ENCODE assay signal across 8 cellular contexts in the genomic region with DNA sequence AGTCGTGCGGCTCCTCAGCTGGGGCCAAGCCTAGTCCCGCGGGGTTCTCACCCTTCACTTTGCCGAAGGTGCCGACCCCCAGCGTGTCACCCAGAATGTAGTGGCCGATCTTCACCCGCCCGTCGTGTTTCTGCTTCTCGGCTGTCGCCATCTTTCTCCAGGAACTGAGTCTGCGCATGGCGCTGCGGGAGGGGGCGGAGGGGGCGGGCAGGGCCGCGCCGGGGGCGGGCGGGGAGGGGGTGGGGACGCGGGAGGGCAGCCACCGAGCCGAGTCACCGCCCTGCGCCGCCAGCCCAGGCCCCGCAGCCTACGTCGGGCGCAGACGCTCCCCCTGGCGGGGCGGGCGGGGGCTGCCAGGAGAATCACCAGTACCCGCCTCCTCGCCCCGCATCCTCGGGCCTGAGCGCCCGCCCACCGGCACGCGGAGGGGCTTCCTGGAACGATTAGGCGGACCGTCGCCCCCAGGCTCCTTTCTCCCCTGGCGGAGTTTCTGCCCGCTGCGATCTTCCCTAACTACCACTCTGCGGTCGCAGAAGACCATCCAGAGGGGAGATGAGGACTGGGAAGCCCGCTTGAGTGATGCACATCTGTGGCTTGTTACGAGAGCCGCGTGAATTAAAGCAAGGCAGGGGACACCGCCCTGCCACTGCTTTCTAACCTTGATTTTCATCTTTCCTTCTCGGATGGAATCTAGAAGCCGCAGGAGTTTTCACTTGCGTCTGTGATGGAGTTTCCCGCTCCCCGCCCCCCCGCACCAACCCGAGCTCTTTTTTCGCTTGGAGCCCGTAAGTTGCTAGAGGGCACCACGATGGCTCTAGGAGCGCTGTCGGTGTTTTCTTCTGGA. TPM values are rescaled to one million over a fixed set of nuclear protein-coding genes. Genes with fewer than 3 reads are reported as not detected.
DNase-seq lines count a peak whose midpoint lies in the region; ATAC-seq and TF ChIP-seq lines count a peak whose summit lies in the region.

A gene (minus strand): TSS at position 363 of the 844 bp plus-strand sequence. CDS start 185 bp downstream, at position 178.

- ATAC-seq in GM18499 (IDR thresholded peaks at IDR 0.05; ENCODE audit: insufficient read depth, unreplicated experiment) (peak; percentile 79), HG02938 (IDR thresholded peaks at IDR 0.05; ENCODE audit: unreplicated experiment) (peak; percentile 88), left cardiac atrium (peak; percentile 95 to 96)

- under 1% methylated on average over 66 of the region's 73 CpGs for WGBS in prostate gland

- H3K27me3 ChIP-seq in prostate gland (replicated peaks; ENCODE audit: insufficient read depth), result no peaks in the 10 kb centered on the region

- TF ChIP-seq CTCF in prostate gland (IDR thresholded peaks at IDR 0.05), result peak; percentile 69 to 82 (median 76)

- DNase-seq in NCI-H1694 (lab: John Stamatoyannopoulos, UW) (peak; percentile 83), amniotic epithelial cell (ENCODE audit: low read depth) (peak; percentile 74), left cardiac atrium (peak; percentile 92), prostate gland (ENCODE audit: low spot score) (peak; percentile 87), ureter (ENCODE audit: low spot score) (peak; percentile 87)

- TF ChIP-seq POLR2A in prostate gland (IDR thresholded peaks at IDR 0.05), result peak; percentile 44

- no peaks in the 10 kb centered on the region for H3K9me3 ChIP-seq in prostate gland

- H3K36me3 ChIP-seq in prostate gland, result no peaks in the 10 kb centered on the region

- peak within 1 kb of the TSS; percentile 94 to 97 for H3K27ac ChIP-seq in prostate gland

- peaks cover 8% of the 10 kb centered on the region for H3K4me1 ChIP-seq in prostate gland (replicated peaks)

- H3K4me3 ChIP-seq in prostate gland, result peak within 1 kb of the TSS; percentile 87 to 89

- intact Hi-C loops in T-helper 1 cell treated with Interleukin-12 subunit alpha and Interleukin-12 subunit beta and Interleukin-4 antibody, amounts not matched to agents 30 ng/mL and 1 ng/mL, for 36 hours (cut with micrococcal nuclease), result loop anchor here (1.0 kb wide), 2 partner anchors 849 to 1106 kb away; a partner anchor contains a TSS
- intact Hi-C loops in left cardiac atrium (cut with DNase I) (no loop called here), prostate gland (cut with DNase I) (no loop called here)

RNA-seq across cellular contexts. Expression of the gene that starts here (rescaled TPM):
- 71.4 and 78.7 TPM in 2 replicates for total RNA-seq in T-helper 1 cell treated with Interleukin-12 subunit alpha and Interleukin-12 subunit beta and Interleukin-4 antibody, amounts not matched to agents 30 ng/mL and 1 ng/mL, for 36 hours
- total RNA-seq in left cardiac atrium, result 10 to 100 TPM; 41.8 to 57.6 TPM
- total RNA-seq in prostate gland, result 100 to 1,000 TPM in 1 of 2 donors, 10 to 100 TPM in 1; 64.9 to 110 TPM
- total RNA-seq in ureter, result 114 TPM

Comparison
In these comparisons a context has a peak if more than half of its experiments do, and no peak if none do; other contexts are left out.
1. Peak in every context shown above with its lines: DNase-seq, ATAC-seq, H3K4me3 ChIP-seq and H3K27ac ChIP-seq.